14 cellular contexts compared by ENCODE assay signal in the genomic region with DNA sequence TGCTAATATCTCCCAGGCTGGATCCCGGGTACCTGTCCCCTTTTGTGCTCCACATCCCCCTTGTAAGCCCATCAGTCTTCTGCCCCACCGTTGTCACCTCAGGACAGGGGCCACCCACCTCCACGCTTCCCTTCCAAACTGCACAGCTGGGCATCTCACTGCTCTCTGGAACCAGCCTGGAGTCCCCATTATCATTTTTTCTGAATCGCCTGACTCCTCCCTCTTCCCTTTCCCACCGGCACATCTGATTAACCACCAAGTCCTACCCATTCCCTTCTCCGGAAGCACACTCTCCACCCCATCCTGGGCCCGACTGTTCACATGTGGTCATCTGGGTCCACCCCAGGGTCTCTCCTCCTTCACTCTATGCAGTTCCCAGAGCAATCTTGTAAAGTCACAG. TPM values are rescaled to one million over a fixed set of nuclear protein-coding genes. Genes with fewer than 3 reads are reported as not detected.
DNase-seq lines count a peak whose midpoint lies in the region; ATAC-seq and TF ChIP-seq lines count a peak whose summit lies in the region.
"Had no signal": no experiment of that assay in that cellular context is flagged by ENCODE, and none has a peak within 500 bp of the region (broad histone marks: within the 10 kb centered on the region; RNA-seq: fewer than 3 reads in every experiment).

No MANE protein-coding gene starts in this region.

- intact Hi-C loops in left cardiac atrium (cut with DNase I) (loop anchor here in 1 of 2 donors (5.0 kb wide), 1 partner anchor 57 kb away; no protein-coding TSS in a partner anchor), cardiac septum (cut with DNase I) (no loop called here)
- intact Hi-C loops in activated T-helper 1 cell treated with anti-CD3 and anti-CD28 coated beads, Interleukin-12 subunit alpha, Interleukin-12 subunit beta, Interleukin-2, Interleukin-4 antibody, amounts not matched to agents 30 ng/mL and 10 ng/mL and 1 ng/mL, durations not matched to agents 14 hours and 24 hours and 36 hours (cut with micrococcal nuclease): loop anchor here (5.0 to 10.0 kb wide), 2 partner anchors 217 to 305 kb away; no protein-coding TSS in a partner anchor

- no peaks in the 10 kb centered on the region for H3K9me3 Mint-ChIP-seq in activated T-helper 1 cell treated with anti-CD3 and anti-CD28 coated beads, Interleukin-12 subunit alpha, Interleukin-12 subunit beta, Interleukin-2, Interleukin-4 antibody, amounts not matched to agents 30 ng/mL and 10 ng/mL and 1 ng/mL, durations not matched to agents 14 hours and 24 hours and 36 hours
- no peaks in the 10 kb centered on the region for H3K9me3 Mint-ChIP-seq in mesothelial cell of epicardium
- no peaks in the 10 kb centered on the region for H3K9me3 Mint-ChIP-seq in type B pancreatic cell

- no peak for TF ChIP-seq CTCF in mesothelial cell of epicardium (IDR thresholded peaks at IDR 0.05; ENCODE audit: unreplicated experiment)
- no peak for TF ChIP-seq CTCF in type B pancreatic cell (conservative IDR thresholded peaks at IDR 0.05)

- peaks cover 42% of the 10 kb centered on the region for H3K27me3 Mint-ChIP-seq in activated T-helper 1 cell treated with anti-CD3 and anti-CD28 coated beads, Interleukin-12 subunit alpha, Interleukin-12 subunit beta, Interleukin-2, Interleukin-4 antibody, amounts not matched to agents 30 ng/mL and 10 ng/mL and 1 ng/mL, durations not matched to agents 14 hours and 24 hours and 36 hours (ENCODE audit: insufficient read depth)
- H3K27me3 Mint-ChIP-seq in mesothelial cell of epicardium (ENCODE audit: low read depth) (peaks cover 81% of the 10 kb centered on the region), type B pancreatic cell (peaks cover 65% of the 10 kb centered on the region)

- ATAC-seq in left cardiac atrium (no peak), GM19351 (IDR thresholded peaks at IDR 0.05; ENCODE audit: unreplicated experiment) (no peak)
- ATAC-seq: left lobe of liver had no signal

- DNase-seq in left cardiac atrium (peak; percentile 27), cardiac septum (ENCODE audit: low spot score) (no peak), mesothelial cell of epicardium (ENCODE audit: low spot score in 2 of 2, unreplicated experiment in 2 of 2) (no peak), type B pancreatic cell (ENCODE audit: extremely low spot score, unreplicated experiment) (no peak), AG08395 (ENCODE audit: low spot score) (no peak), HPDE6-E6E7 (ENCODE audit: extremely low spot score) (no peak)
- no peak for DNase-seq in activated T-helper 1 cell treated with anti-CD3 and anti-CD28 coated beads, Interleukin-12 subunit alpha, Interleukin-12 subunit beta, Interleukin-2, Interleukin-4 antibody, amounts not matched to agents 30 ng/mL and 10 ng/mL and 1 ng/mL, durations not matched to agents 14 hours and 24 hours and 36 hours (ENCODE audit: low spot score)
- DNase-seq: activated T-cell treated with anti-CD3 and anti-CD28 coated beads, Interleukin-2, amount 50 U/mL, for 1 hour; AML-193; DND-41; hippocampal formation; WERI-Rb-1 had no signal

- peaks cover 6% of the 10 kb centered on the region for H3K4me1 Mint-ChIP-seq in activated T-helper 1 cell treated with anti-CD3 and anti-CD28 coated beads, Interleukin-12 subunit alpha, Interleukin-12 subunit beta, Interleukin-2, Interleukin-4 antibody, amounts not matched to agents 30 ng/mL and 10 ng/mL and 1 ng/mL, durations not matched to agents 14 hours and 24 hours and 36 hours (ENCODE audit: low read depth)
- peaks cover 1% of the 10 kb centered on the region for H3K4me1 Mint-ChIP-seq in mesothelial cell of epicardium
- H3K4me1 Mint-ChIP-seq in type B pancreatic cell (ENCODE audit: unreplicated experiment): no peaks in the 10 kb centered on the region

- no peaks in the 10 kb centered on the region for H3K36me3 Mint-ChIP-seq in activated T-helper 1 cell treated with anti-CD3 and anti-CD28 coated beads, Interleukin-12 subunit alpha, Interleukin-12 subunit beta, Interleukin-2, Interleukin-4 antibody, amounts not matched to agents 30 ng/mL and 10 ng/mL and 1 ng/mL, durations not matched to agents 14 hours and 24 hours and 36 hours (ENCODE audit: low read depth)
- no peaks in the 10 kb centered on the region for H3K36me3 Mint-ChIP-seq in mesothelial cell of epicardium
- no peaks in the 10 kb centered on the region for H3K36me3 Mint-ChIP-seq in type B pancreatic cell

- H3K4me3 Mint-ChIP-seq in activated T-helper 1 cell treated with anti-CD3 and anti-CD28 coated beads, Interleukin-12 subunit alpha, Interleukin-12 subunit beta, Interleukin-2, Interleukin-4 antibody, amounts not matched to agents 30 ng/mL and 10 ng/mL and 1 ng/mL, durations not matched to agents 14 hours and 24 hours and 36 hours: peak overlapping the region; percentile 73
- H3K4me3 Mint-ChIP-seq in mesothelial cell of epicardium (peak overlapping the region; percentile 58), type B pancreatic cell (peak overlapping the region; percentile 76)

- peak overlapping the region; percentile 18 for H3K27ac Mint-ChIP-seq in activated T-helper 1 cell treated with anti-CD3 and anti-CD28 coated beads, Interleukin-12 subunit alpha, Interleukin-12 subunit beta, Interleukin-2, Interleukin-4 antibody, amounts not matched to agents 30 ng/mL and 10 ng/mL and 1 ng/mL, durations not matched to agents 14 hours and 24 hours and 36 hours
- no peak overlapping the region for H3K27ac Mint-ChIP-seq in mesothelial cell of epicardium
- H3K27ac Mint-ChIP-seq in type B pancreatic cell: no peak overlapping the region

RNA-seq across cellular contexts. Expression of a gene that starts 53.9 kb away (rescaled TPM):
- under 1 TPM; 0.09 to 0.13 TPM for total RNA-seq in left cardiac atrium
- total RNA-seq in cardiac septum: 0.08 TPM
- total RNA-seq in activated T-helper 1 cell treated with anti-CD3 and anti-CD28 coated beads, Interleukin-12 subunit alpha, Interleukin-12 subunit beta, Interleukin-2, Interleukin-4 antibody, amounts not matched to agents 30 ng/mL and 10 ng/mL and 1 ng/mL, durations not matched to agents 14 hours and 24 hours and 36 hours: not detected in 2 replicates
- 0.78 to 0.95 TPM (median 0.86 TPM) in 3 replicates for total RNA-seq in mesothelial cell of epicardium
- 0.19 and 0.27 TPM in 2 replicates for total RNA-seq in type B pancreatic cell (ENCODE audit: low replicate concordance)
